ENCODE assay signal across 1 cellular context in the genomic region with DNA sequence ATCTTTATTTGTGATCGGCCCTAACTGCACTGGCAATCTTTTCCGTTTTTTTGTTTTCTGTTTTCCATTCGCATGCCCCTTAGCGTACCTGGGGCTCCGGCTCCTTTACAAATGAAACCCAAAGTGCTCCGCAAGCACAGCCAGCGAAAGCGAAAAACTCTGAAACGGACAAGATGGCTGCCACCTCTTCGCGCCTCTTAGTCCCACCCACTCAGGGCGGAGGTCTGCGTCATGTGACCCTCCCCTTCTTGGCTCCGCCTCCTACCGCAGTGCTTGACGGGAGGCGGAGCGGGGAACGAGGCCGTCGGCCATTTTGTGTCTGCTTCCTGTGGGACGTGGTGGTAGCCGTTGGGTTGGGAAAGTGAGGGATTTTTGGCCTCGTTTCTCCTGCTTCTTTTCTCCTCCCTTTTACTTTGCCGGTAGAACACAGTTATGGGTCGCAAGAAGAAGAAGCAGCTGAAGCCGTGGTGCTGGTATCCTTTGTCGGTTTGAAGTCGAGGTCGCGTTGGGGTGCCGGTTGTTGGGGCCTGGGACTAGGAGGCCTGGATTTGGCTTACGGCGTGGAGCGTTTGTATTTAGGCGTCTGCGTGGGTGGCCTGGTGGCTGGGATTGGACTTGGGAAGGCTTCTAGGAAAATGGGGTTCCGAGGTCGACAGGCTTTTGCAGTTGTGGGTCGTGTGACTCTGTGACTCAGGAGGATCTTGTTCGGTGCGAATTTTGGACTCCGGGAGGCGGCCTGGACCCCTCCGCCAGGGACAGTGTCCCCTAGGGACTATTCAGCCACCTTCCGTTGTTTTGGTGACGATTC.
A peak's percentile ranks its signal among the peaks of the same experiment; 100 is the strongest.
TF ChIP-seq lines count a peak whose summit lies in the region.

Gene ZNF207, plus strand, starts transcription at position 304 of the 808 bp plus-strand sequence. Its CDS starts 129 bp downstream, at position 433.

TF ChIP-seq in K562, 482 proteins besides CTCF, POLR2A, EP300 and RAD21 (continued from another document and continues in another):
- TF ChIP-seq, protein P1, sequence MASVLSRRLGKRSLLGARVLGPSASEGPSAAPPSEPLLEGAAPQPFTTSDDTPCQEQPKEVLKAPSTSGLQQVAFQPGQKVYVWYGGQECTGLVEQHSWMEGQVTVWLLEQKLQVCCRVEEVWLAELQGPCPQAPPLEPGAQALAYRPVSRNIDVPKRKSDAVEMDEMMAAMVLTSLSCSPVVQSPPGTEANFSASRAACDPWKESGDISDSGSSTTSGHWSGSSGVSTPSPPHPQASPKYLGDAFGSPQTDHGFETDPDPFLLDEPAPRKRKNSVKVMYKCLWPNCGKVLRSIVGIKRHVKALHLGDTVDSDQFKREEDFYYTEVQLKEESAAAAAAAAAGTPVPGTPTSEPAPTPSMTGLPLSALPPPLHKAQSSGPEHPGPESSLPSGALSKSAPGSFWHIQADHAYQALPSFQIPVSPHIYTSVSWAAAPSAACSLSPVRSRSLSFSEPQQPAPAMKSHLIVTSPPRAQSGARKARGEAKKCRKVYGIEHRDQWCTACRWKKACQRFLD (CRISPR knock-in tag; IDR thresholded peaks at IDR 0.05) = 0 out of 2 replicates have a peak, but pooled peaks have one; percentile 63
- no peak; the same call in 1 of the 2 replicates for TF ChIP-seq KLF6 (CRISPR knock-in tag; IDR thresholded peaks at IDR 0.05; ENCODE audit: borderline replicate concordance)
- TF ChIP-seq SP1 (CRISPR knock-in tag; IDR thresholded peaks at IDR 0.05) = peak; percentile 88
- no peak for TF ChIP-seq BACH1 (tag; IDR thresholded peaks at IDR 0.05)
- TF ChIP-seq ZNF253 (CRISPR knock-in tag; conservative IDR thresholded peaks at IDR 0.05) = no peak
- no peak for TF ChIP-seq ZNF121 (CRISPR knock-in tag; conservative IDR thresholded peaks at IDR 0.05)
- no peak for TF ChIP-seq PTRF (tag; IDR thresholded peaks at IDR 0.05)
- no peak for TF ChIP-seq CCNT2 (IDR thresholded peaks at IDR 0.05; ENCODE audit: borderline replicate concordance, extremely low read depth, insufficient read length, low read depth, low read length)
- no peak for TF ChIP-seq SIRT6 (IDR thresholded peaks at IDR 0.05; ENCODE audit: low read depth, low read length)
- no peak for TF ChIP-seq ZNF717 (CRISPR knock-in tag; IDR thresholded peaks at IDR 0.05)
- no peak for TF ChIP-seq ZNF23 (CRISPR knock-in tag; IDR thresholded peaks at IDR 0.05)
- TF ChIP-seq SMARCB1 (IDR thresholded peaks at IDR 0.05; ENCODE audit: insufficient read length, low read depth) = no peak
- TF ChIP-seq, protein P2, sequence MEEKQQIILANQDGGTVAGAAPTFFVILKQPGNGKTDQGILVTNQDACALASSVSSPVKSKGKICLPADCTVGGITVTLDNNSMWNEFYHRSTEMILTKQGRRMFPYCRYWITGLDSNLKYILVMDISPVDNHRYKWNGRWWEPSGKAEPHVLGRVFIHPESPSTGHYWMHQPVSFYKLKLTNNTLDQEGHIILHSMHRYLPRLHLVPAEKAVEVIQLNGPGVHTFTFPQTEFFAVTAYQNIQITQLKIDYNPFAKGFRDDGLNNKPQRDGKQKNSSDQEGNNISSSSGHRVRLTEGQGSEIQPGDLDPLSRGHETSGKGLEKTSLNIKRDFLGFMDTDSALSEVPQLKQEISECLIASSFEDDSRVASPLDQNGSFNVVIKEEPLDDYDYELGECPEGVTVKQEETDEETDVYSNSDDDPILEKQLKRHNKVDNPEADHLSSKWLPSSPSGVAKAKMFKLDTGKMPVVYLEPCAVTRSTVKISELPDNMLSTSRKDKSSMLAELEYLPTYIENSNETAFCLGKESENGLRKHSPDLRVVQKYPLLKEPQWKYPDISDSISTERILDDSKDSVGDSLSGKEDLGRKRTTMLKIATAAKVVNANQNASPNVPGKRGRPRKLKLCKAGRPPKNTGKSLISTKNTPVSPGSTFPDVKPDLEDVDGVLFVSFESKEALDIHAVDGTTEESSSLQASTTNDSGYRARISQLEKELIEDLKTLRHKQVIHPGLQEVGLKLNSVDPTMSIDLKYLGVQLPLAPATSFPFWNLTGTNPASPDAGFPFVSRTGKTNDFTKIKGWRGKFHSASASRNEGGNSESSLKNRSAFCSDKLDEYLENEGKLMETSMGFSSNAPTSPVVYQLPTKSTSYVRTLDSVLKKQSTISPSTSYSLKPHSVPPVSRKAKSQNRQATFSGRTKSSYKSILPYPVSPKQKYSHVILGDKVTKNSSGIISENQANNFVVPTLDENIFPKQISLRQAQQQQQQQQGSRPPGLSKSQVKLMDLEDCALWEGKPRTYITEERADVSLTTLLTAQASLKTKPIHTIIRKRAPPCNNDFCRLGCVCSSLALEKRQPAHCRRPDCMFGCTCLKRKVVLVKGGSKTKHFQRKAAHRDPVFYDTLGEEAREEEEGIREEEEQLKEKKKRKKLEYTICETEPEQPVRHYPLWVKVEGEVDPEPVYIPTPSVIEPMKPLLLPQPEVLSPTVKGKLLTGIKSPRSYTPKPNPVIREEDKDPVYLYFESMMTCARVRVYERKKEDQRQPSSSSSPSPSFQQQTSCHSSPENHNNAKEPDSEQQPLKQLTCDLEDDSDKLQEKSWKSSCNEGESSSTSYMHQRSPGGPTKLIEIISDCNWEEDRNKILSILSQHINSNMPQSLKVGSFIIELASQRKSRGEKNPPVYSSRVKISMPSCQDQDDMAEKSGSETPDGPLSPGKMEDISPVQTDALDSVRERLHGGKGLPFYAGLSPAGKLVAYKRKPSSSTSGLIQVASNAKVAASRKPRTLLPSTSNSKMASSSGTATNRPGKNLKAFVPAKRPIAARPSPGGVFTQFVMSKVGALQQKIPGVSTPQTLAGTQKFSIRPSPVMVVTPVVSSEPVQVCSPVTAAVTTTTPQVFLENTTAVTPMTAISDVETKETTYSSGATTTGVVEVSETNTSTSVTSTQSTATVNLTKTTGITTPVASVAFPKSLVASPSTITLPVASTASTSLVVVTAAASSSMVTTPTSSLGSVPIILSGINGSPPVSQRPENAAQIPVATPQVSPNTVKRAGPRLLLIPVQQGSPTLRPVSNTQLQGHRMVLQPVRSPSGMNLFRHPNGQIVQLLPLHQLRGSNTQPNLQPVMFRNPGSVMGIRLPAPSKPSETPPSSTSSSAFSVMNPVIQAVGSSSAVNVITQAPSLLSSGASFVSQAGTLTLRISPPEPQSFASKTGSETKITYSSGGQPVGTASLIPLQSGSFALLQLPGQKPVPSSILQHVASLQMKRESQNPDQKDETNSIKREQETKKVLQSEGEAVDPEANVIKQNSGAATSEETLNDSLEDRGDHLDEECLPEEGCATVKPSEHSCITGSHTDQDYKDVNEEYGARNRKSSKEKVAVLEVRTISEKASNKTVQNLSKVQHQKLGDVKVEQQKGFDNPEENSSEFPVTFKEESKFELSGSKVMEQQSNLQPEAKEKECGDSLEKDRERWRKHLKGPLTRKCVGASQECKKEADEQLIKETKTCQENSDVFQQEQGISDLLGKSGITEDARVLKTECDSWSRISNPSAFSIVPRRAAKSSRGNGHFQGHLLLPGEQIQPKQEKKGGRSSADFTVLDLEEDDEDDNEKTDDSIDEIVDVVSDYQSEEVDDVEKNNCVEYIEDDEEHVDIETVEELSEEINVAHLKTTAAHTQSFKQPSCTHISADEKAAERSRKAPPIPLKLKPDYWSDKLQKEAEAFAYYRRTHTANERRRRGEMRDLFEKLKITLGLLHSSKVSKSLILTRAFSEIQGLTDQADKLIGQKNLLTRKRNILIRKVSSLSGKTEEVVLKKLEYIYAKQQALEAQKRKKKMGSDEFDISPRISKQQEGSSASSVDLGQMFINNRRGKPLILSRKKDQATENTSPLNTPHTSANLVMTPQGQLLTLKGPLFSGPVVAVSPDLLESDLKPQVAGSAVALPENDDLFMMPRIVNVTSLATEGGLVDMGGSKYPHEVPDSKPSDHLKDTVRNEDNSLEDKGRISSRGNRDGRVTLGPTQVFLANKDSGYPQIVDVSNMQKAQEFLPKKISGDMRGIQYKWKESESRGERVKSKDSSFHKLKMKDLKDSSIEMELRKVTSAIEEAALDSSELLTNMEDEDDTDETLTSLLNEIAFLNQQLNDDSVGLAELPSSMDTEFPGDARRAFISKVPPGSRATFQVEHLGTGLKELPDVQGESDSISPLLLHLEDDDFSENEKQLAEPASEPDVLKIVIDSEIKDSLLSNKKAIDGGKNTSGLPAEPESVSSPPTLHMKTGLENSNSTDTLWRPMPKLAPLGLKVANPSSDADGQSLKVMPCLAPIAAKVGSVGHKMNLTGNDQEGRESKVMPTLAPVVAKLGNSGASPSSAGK (IDR thresholded peaks at IDR 0.05) = no peak; the same call in 1 of the 2 replicates
- TF ChIP-seq ZNF24 (IDR thresholded peaks at IDR 0.05) = no peak
- no peak for TF ChIP-seq ZNF140 (CRISPR knock-in tag; IDR thresholded peaks at IDR 0.05)
- no peak; the same call in 1 of the 2 replicates for TF ChIP-seq HMGXB4 (CRISPR knock-in tag; IDR thresholded peaks at IDR 0.05)
- TF ChIP-seq MECOM (CRISPR knock-in tag; IDR thresholded peaks at IDR 0.05) = no peak
- no peak for TF ChIP-seq SNIP1 (IDR thresholded peaks at IDR 0.05; ENCODE audit: low read depth)
- no peak for TF ChIP-seq HINFP (tag; conservative IDR thresholded peaks at IDR 0.05; ENCODE audit: low read depth)
- TF ChIP-seq E2F4 (CRISPR knock-in tag; IDR thresholded peaks at IDR 0.05; ENCODE audit: low read depth) = no peak
- TF ChIP-seq HLTF (IDR thresholded peaks at IDR 0.05) = no peak; the same call in 1 of the 2 replicates
- no peak for TF ChIP-seq GATAD2B (IDR thresholded peaks at IDR 0.05; ENCODE audit: borderline replicate concordance)
- TF ChIP-seq ATF4 (CRISPR knock-in tag; IDR thresholded peaks at IDR 0.05) = 0 out of 2 replicates have a peak, but pooled peaks have one; percentile 10
- peak; percentile 98 for TF ChIP-seq POLR2B (IDR thresholded peaks at IDR 0.05; ENCODE audit: low read depth, partially characterized antibody)
- TF ChIP-seq FOS (IDR thresholded peaks at IDR 0.05; ENCODE audit: extremely low read depth, insufficient read length) = no peak
- TF ChIP-seq ZNF217 (CRISPR knock-in tag; IDR thresholded peaks at IDR 0.05) = no peak
- TF ChIP-seq SRF (CRISPR knock-in tag; IDR thresholded peaks at IDR 0.05) = peak in 1 of 2 experiments; percentile 54; a peak in 1 of 4 replicates
- TF ChIP-seq, protein P3, sequence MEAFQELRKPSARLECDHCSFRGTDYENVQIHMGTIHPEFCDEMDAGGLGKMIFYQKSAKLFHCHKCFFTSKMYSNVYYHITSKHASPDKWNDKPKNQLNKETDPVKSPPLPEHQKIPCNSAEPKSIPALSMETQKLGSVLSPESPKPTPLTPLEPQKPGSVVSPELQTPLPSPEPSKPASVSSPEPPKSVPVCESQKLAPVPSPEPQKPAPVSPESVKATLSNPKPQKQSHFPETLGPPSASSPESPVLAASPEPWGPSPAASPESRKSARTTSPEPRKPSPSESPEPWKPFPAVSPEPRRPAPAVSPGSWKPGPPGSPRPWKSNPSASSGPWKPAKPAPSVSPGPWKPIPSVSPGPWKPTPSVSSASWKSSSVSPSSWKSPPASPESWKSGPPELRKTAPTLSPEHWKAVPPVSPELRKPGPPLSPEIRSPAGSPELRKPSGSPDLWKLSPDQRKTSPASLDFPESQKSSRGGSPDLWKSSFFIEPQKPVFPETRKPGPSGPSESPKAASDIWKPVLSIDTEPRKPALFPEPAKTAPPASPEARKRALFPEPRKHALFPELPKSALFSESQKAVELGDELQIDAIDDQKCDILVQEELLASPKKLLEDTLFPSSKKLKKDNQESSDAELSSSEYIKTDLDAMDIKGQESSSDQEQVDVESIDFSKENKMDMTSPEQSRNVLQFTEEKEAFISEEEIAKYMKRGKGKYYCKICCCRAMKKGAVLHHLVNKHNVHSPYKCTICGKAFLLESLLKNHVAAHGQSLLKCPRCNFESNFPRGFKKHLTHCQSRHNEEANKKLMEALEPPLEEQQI (IDR thresholded peaks at IDR 0.05) = no peak
- peak; percentile 56 for TF ChIP-seq MYBL2 (IDR thresholded peaks at IDR 0.05; ENCODE audit: low read depth)
- no peak for TF ChIP-seq MYBL2 (CRISPR knock-in tag; IDR thresholded peaks at IDR 0.05; ENCODE audit: borderline replicate concordance)
- TF ChIP-seq EGR1 (conservative IDR thresholded peaks at IDR 0.05) = peak; percentile 72
- no peak; the same call in 1 of the 2 replicates for TF ChIP-seq GABPA (tag; conservative IDR thresholded peaks at IDR 0.05; ENCODE audit: low read depth)
- TF ChIP-seq GABPB1 (CRISPR knock-in tag; IDR thresholded peaks at IDR 0.05) = no peak
- peak; percentile 85 for TF ChIP-seq PML (IDR thresholded peaks at IDR 0.05; ENCODE audit: low read length)
- TF ChIP-seq ESRRB (CRISPR knock-in tag; IDR thresholded peaks at IDR 0.05; ENCODE audit: borderline replicate concordance) = no peak
- TF ChIP-seq NR1H2 (CRISPR knock-in tag; IDR thresholded peaks at IDR 0.05) = 0 out of 2 replicates have a peak, but pooled peaks have one; percentile 66
- TF ChIP-seq FOXJ2 (tag; IDR thresholded peaks at IDR 0.05) = no peak
- TF ChIP-seq BRCA1 (IDR thresholded peaks at IDR 0.05) = no peak
- TF ChIP-seq BRCA1 (CRISPR knock-in tag; IDR thresholded peaks at IDR 0.05) = no peak
